In genomic region chr19:3129112-3129511, GRCh38 we compare ENCODE assay signal across 8 cellular contexts. TPM values are rescaled to one million over a fixed set of nuclear protein-coding genes. Genes with fewer than 3 reads are reported as not detected.
DNase-seq lines count a peak whose midpoint lies in the region; ATAC-seq and TF ChIP-seq lines count a peak whose summit lies in the region.

No MANE protein-coding gene starts in this region.

- H3K27me3 Mint-ChIP-seq in type B pancreatic cell, result no peaks in the 10 kb centered on the region
- H3K27me3 Mint-ChIP-seq in natural killer cell (ENCODE audit: low read depth in 2 of 2), result peaks cover 0 to 11% of the 10 kb centered on the region in 2 donors

- H3K36me3 ChIP-seq in heart left ventricle (no peaks in the 10 kb centered on the region), esophagus squamous epithelium (peaks cover 0 to 16% (median 0%) of the 10 kb centered on the region in 3 donors)

- ATAC-seq in heart left ventricle, result no peak
- ATAC-seq in Right ventricle myocardium inferior, result no peak
- no peak for ATAC-seq in natural killer cell

- H3K4me1 Mint-ChIP-seq in type B pancreatic cell (ENCODE audit: unreplicated experiment), result peaks cover 8% of the 10 kb centered on the region
- peaks cover 12 to 19% of the 10 kb centered on the region in 2 donors for H3K4me1 Mint-ChIP-seq in natural killer cell

- H3K4me1 ChIP-seq in heart left ventricle (peaks cover 0 to 22% (median 0%) of the 10 kb centered on the region in 12 donors), esophagus squamous epithelium (peaks cover 0 to 23% (median 5%) of the 10 kb centered on the region in 3 donors)

- peak in 1 of 5 donors; percentile 9 for DNase-seq in heart left ventricle
- DNase-seq in Right ventricle myocardium inferior (ENCODE audit: missing footprints), result no peak
- peak; percentile 36 for DNase-seq in NCI-H460 (ENCODE audit: extremely low read depth, low read depth)
- DNase-seq in esophagus squamous epithelium (lab: John Stamatoyannopoulos, UW), result no peak
- DNase-seq in type B pancreatic cell (ENCODE audit: extremely low spot score, unreplicated experiment), result no peak
- DNase-seq in activated gamma-delta T cell treated with Interleukin-2 at 50 U/mL for 16 hours, result no peak
- no peak for DNase-seq in midbrain (lab: John Stamatoyannopoulos, UW)
- DNase-seq in natural killer cell, result no peak

- TF ChIP-seq POLR2A in heart left ventricle (IDR thresholded peaks at IDR 0.05) (no peak), esophagus squamous epithelium (IDR thresholded peaks at IDR 0.05) (no peak)

- no peaks in the 10 kb centered on the region for H3K36me3 Mint-ChIP-seq in type B pancreatic cell
- no peaks in the 10 kb centered on the region for H3K36me3 Mint-ChIP-seq in natural killer cell

- H3K27me3 ChIP-seq in heart left ventricle (no peaks in the 10 kb centered on the region), esophagus squamous epithelium (no peaks in the 10 kb centered on the region)

- H3K27ac Mint-ChIP-seq in type B pancreatic cell, result peak overlapping the region; percentile 30
- no peak overlapping the region for H3K27ac Mint-ChIP-seq in natural killer cell

- H3K4me3 ChIP-seq in heart left ventricle (no peak overlapping the region), esophagus squamous epithelium (no peak overlapping the region)

- H3K27ac ChIP-seq in heart left ventricle, result no peak overlapping the region
- H3K27ac ChIP-seq in esophagus squamous epithelium, result peak overlapping the region in 1 of 4 donors; percentile 13

- H3K9me3 Mint-ChIP-seq in type B pancreatic cell (peaks cover 4% of the 10 kb centered on the region), natural killer cell (no peaks in the 10 kb centered on the region)

- H3K4me3 Mint-ChIP-seq in type B pancreatic cell (no peak overlapping the region), natural killer cell (no peak overlapping the region)

- peaks cover 0 to 3% (median 0%) of the 10 kb centered on the region in 12 donors for H3K9me3 ChIP-seq in heart left ventricle
- no peaks in the 10 kb centered on the region for H3K9me3 ChIP-seq in esophagus squamous epithelium

- 0 to 40% (median 23%) methylated on average over 1 of the region's 1 CpG for WGBS in heart left ventricle, 4 donors
- 10 to 13% methylated on average over 1 of the region's 1 CpG for WGBS in esophagus squamous epithelium, 2 donors

- intact Hi-C loops in heart left ventricle (cut with DNase I) (loop anchor here in 9 of 10 donors (1.0 to 10.0 kb wide), 6 partner anchors 33 to 167 kb away; no protein-coding TSS in a partner anchor), Right ventricle myocardium inferior (cut with DNase I) (loop anchor here (5.0 kb wide), 1 partner anchor 33 kb away; no protein-coding TSS in a partner anchor), esophagus squamous epithelium (cut with DNase I) (no loop called here), natural killer cell (cut with micrococcal nuclease) (loop anchor here (1.0 kb wide), 1 partner anchor 34 kb away; no protein-coding TSS in a partner anchor)

- peak in 11 of 12 donors; percentile 19 to 56 (median 40) for TF ChIP-seq CTCF in heart left ventricle (IDR thresholded peaks at IDR 0.05)
- peak in 5 of 6 experiments; percentile 36 to 68 (median 50) for TF ChIP-seq CTCF in esophagus squamous epithelium (IDR thresholded peaks at IDR 0.05)
- TF ChIP-seq CTCF in type B pancreatic cell (conservative IDR thresholded peaks at IDR 0.05), result peak; percentile 68
- TF ChIP-seq CTCF in natural killer cell (IDR thresholded peaks at IDR 0.05), result no peak

RNA-seq across cellular contexts. Expression of gene GNA15, which starts 6.7 kb away (rescaled TPM):
- 10 to 100 TPM in 1 of 9 donors, 1 to 10 TPM in 8; 1.1 to 15.2 (median 2.1) TPM for total RNA-seq in heart left ventricle
- 1 to 10 TPM in 1 of 2 donors, under 1 TPM in 1; 0.69 to 1.5 TPM for polyA plus RNA-seq in heart left ventricle
- total RNA-seq in Right ventricle myocardium inferior, result 2.9 TPM
- total RNA-seq in NCI-H460 (2014; rRNA removed; shearing (Covaris generic)), result 0.78 and 0.87 TPM in 2 replicates
- polyA plus RNA-seq in NCI-H460 (2014; cell fraction: nucleus; rRNA removed), result 0.47 and 0.57 TPM in 2 replicates
- 100 to 1,000 TPM in 3 of 4 donors, 10 to 100 TPM in 1; 72.7 to 186 (median 132) TPM for total RNA-seq in esophagus squamous epithelium
- total RNA-seq in type B pancreatic cell (ENCODE audit: low replicate concordance), result 1.6 and 3.9 TPM in 2 replicates
- total RNA-seq in natural killer cell, result 10 to 100 TPM in 1 of 3 donors, 1 to 10 TPM in 2; 3.9 to 10.4 (median 8.4) TPM

RNA-seq across cellular contexts. Expression of gene GNA11, which starts 35.0 kb away (rescaled TPM):
- total RNA-seq in heart left ventricle, result 10 to 100 TPM; 55.3 to 91.8 (median 70.9) TPM
- 10 to 100 TPM; 43.5 to 74.6 TPM for polyA plus RNA-seq in heart left ventricle
- 64.7 TPM for total RNA-seq in Right ventricle myocardium inferior
- total RNA-seq in NCI-H460 (2014; rRNA removed; shearing (Covaris generic)), result 26.9 and 28.7 TPM in 2 replicates
- polyA plus RNA-seq in NCI-H460 (2014; cell fraction: nucleus; rRNA removed), result 34.4 and 36.7 TPM in 2 replicates
- total RNA-seq in esophagus squamous epithelium, result 10 to 100 TPM; 21.2 to 39.7 (median 34.0) TPM
- total RNA-seq in type B pancreatic cell (ENCODE audit: low replicate concordance), result 46.9 and 62.0 TPM in 2 replicates
- under 1 TPM; 0.24 to 0.60 (median 0.29) TPM for total RNA-seq in natural killer cell

RNA-seq across cellular contexts. Expression of gene S1PR4, which starts 49.5 kb away (rescaled TPM):
- total RNA-seq in heart left ventricle (1 to 10 TPM in 4 of 9 donors, under 1 TPM in 5; 0.35 to 5.5 (median 0.87) TPM), Right ventricle myocardium inferior (1.2 TPM), esophagus squamous epithelium (1 to 10 TPM in 3 of 4 donors, under 1 TPM in 1; 0.53 to 4.2 (median 1.9) TPM), type B pancreatic cell (ENCODE audit: low replicate concordance) (not detected in 2 replicates), natural killer cell (10 to 100 TPM; 37.1 to 60.4 (median 51.7) TPM)
- polyA plus RNA-seq in heart left ventricle, result 1 to 10 TPM; 1.4 to 1.7 TPM
- total RNA-seq in NCI-H460 (2014; rRNA removed; shearing (Covaris generic)), result 0.07 and 0.75 TPM in 2 replicates
- polyA plus RNA-seq in NCI-H460 (2014; cell fraction: nucleus; rRNA removed), result 0.95 and 1.8 TPM in 2 replicates

RNA-seq across cellular contexts. Expression of gene NCLN, which starts 56.6 kb away (rescaled TPM):
- 10 to 100 TPM; 16.7 to 47.5 (median 26.4) TPM for total RNA-seq in heart left ventricle
- 10 to 100 TPM; 20.5 to 67.5 TPM for polyA plus RNA-seq in heart left ventricle
- total RNA-seq in Right ventricle myocardium inferior, result 23.7 TPM
- 31.4 and 34.4 TPM in 2 replicates for total RNA-seq in NCI-H460 (2014; rRNA removed; shearing (Covaris generic))
- polyA plus RNA-seq in NCI-H460 (2014; cell fraction: nucleus; rRNA removed), result 103 and 113 TPM in 2 replicates
- 10 to 100 TPM; 27.3 to 59.6 (median 40.8) TPM for total RNA-seq in esophagus squamous epithelium
- 63.9 and 65.8 TPM in 2 replicates for total RNA-seq in type B pancreatic cell (ENCODE audit: low replicate concordance)
- 10 to 100 TPM; 39.6 to 61.4 (median 49.0) TPM for total RNA-seq in natural killer cell

Comparison
In these comparisons a context has a peak if more than half of its experiments do, and no peak if none do; other contexts are left out.
1. RNA of gene GNA15, which starts 6.7 kb away (total RNA-seq): 72.7 to 186 TPM in esophagus squamous epithelium; 3.9 to 10.4 TPM in natural killer cell, 2.9 TPM in Right ventricle myocardium inferior (single experiment), 1.1 to 15.2 TPM in heart left ventricle, 1.6 to 3.9 TPM in type B pancreatic cell and 0.78 to 0.87 TPM in NCI-H460; every median in the first group is over 4 times any median in the second.
2. RNA of gene GNA11, which starts 35.0 kb away (total RNA-seq): 55.3 to 91.8 TPM in heart left ventricle, 64.7 TPM in Right ventricle myocardium inferior (single experiment), 46.9 to 62.0 TPM in type B pancreatic cell, 21.2 to 39.7 TPM in esophagus squamous epithelium and 26.9 to 28.7 TPM in NCI-H460; 0.24 to 0.60 TPM in natural killer cell; every median in the first group is over 10 times any median in the second.
3. RNA of gene S1PR4, which starts 49.5 kb away (total RNA-seq): 37.1 to 60.4 TPM in natural killer cell; 0.53 to 4.2 TPM in esophagus squamous epithelium, 1.2 TPM in Right ventricle myocardium inferior (single experiment), 0.35 to 5.5 TPM in heart left ventricle, 0.07 to 0.75 TPM in NCI-H460 and not detected in type B pancreatic cell; every median in the first group is over 4 times any median in the second.